ENCODE assay signal across 8 cellular contexts in genomic region chr19:56333506-56333905, GRCh38. TPM values are rescaled to one million over a fixed set of nuclear protein-coding genes. Genes with fewer than 3 reads are reported as not detected.
DNase-seq lines count a peak whose midpoint lies in the region; ATAC-seq and TF ChIP-seq lines count a peak whose summit lies in the region.

No MANE protein-coding gene starts in this region.

- ATAC-seq in memory B cell (ENCODE audit: low read depth) (peak; percentile 65), GM21381 (IDR thresholded peaks at IDR 0.05; ENCODE audit: unreplicated experiment) (no peak)

- DNase-seq in NCI-H1436 (lab: John Stamatoyannopoulos, UW) (peak; percentile 48), NCI-H1436 treated with DMSO at 0.1 percent for 48 hours (lab: John Stamatoyannopoulos, UW) (no peak), LHCN-M2 (ENCODE audit: low read depth) (peak; percentile 45), RWPE1 (ENCODE audit: low spot score) (peak; percentile 38), MCF 10A (ENCODE audit: unreplicated experiment) (peak; percentile 62), memory B cell (ENCODE audit: low spot score in 2 of 2) (peak; percentile 45 to 47), hippocampal formation (lab: John Stamatoyannopoulos, UW) (no peak)

- H3K36me3 Mint-ChIP-seq in MCF 10A (ENCODE audit: insufficient read depth, unreplicated experiment) = no peaks in the 10 kb centered on the region
- H3K36me3 Mint-ChIP-seq in memory B cell = no peaks in the 10 kb centered on the region

- H3K27me3 Mint-ChIP-seq in MCF 10A (ENCODE audit: insufficient read depth, unreplicated experiment) (peaks cover 11% of the 10 kb centered on the region), memory B cell (peaks cover 2% of the 10 kb centered on the region)

- no peak overlapping the region for H3K4me3 Mint-ChIP-seq in MCF 10A (ENCODE audit: unreplicated experiment)
- H3K4me3 Mint-ChIP-seq in memory B cell = no peak overlapping the region

- POLR2A ChIA-PET in RWPE1 (lab: Yijun Ruan, JAX; ENCODE audit: low non-redundant PET) (no interaction called here), MCF 10A (lab: Yijun Ruan, JAX) (interaction anchor here (0.8 to 1.1 kb wide), 2 partner anchors 80 to 257 kb away, joined by 3 to 8 read pairs; no protein-coding TSS in a partner anchor)

- H3K27ac ChIP-seq in RWPE1 = no peak overlapping the region

- TF ChIP-seq CTCF in RWPE1 (conservative IDR thresholded peaks at IDR 0.05; ENCODE audit: low read depth) (peak; percentile 40), MCF 10A (IDR thresholded peaks at IDR 0.05; ENCODE audit: unreplicated experiment) (peak; percentile 69)

- H3K9me3 Mint-ChIP-seq in MCF 10A (ENCODE audit: unreplicated experiment) (no peaks in the 10 kb centered on the region), memory B cell (peaks cover 9% of the 10 kb centered on the region)

- no TSS peak for BruUV-seq in MCF 10A (replicated peaks; lab: Mats Ljungman, UMichigan)

- CTCF ChIA-PET in RWPE1 (lab: Yijun Ruan, JAX) = interaction anchor here (0.7 to 1.7 kb wide), 6 partner anchors 14 to 289 kb away, joined by 3 to 36 read pairs (median 4); no protein-coding TSS in a partner anchor
- CTCF ChIA-PET in MCF 10A (lab: Yijun Ruan, JAX) = interaction anchor here (0.5 to 8.0 kb wide), 53 partner anchors 8 to 1525 kb away, joined by 3 to 168 read pairs (median 4); partner anchors contain the start of gene ZSCAN5A

- no peak overlapping the region for H3K27ac Mint-ChIP-seq in MCF 10A (ENCODE audit: low read depth, unreplicated experiment)
- H3K27ac Mint-ChIP-seq in memory B cell = no peak overlapping the region

- intact Hi-C loops in MCF 10A (cut with micrococcal nuclease) = loop anchor here (1.0 to 10.0 kb wide), 5 partner anchors 80 to 699 kb away; no protein-coding TSS in a partner anchor

- H3K4me1 Mint-ChIP-seq in MCF 10A (ENCODE audit: insufficient read depth, unreplicated experiment) (no peaks in the 10 kb centered on the region), memory B cell (no peaks in the 10 kb centered on the region)

RNA-seq across cellular contexts. Expression of gene ZSCAN5A, which starts 18.9 kb away (rescaled TPM):
- 2.9 and 4.6 TPM in 2 replicates for total RNA-seq in LHCN-M2 (2014; rRNA removed)
- 6.8 TPM for polyA plus RNA-seq in LHCN-M2 (2012)
- 6.2 and 8.1 TPM in 2 replicates for total RNA-seq in MCF 10A (2022)

RNA-seq across cellular contexts. Expression of gene ZNF582, which starts 59.8 kb away (rescaled TPM):
- total RNA-seq in LHCN-M2 (2014; rRNA removed) = 1.5 and 2.2 TPM in 2 replicates
- 1.3 TPM for polyA plus RNA-seq in LHCN-M2 (2012)
- not detected in 2 replicates for total RNA-seq in MCF 10A (2022)

Comparison
In these comparisons a context has a peak if more than half of its experiments do, and no peak if none do; other contexts are left out.
1. DNase-seq: peak in NCI-H1436 (single experiment), LHCN-M2 (single experiment), RWPE1 (single experiment), MCF 10A (single experiment) and memory B cell (2 of 2); none in NCI-H1436 treated with DMSO at 0.1 percent for 48 hours (single experiment) and hippocampal formation (0 of 2).